Comparison of ENCODE assay signal across 16 cellular contexts in genomic region chr9:23005061-23005690, GRCh38.
DNase-seq lines count a peak whose midpoint lies in the region; ATAC-seq, FAIRE-seq and TF ChIP-seq lines count a peak whose summit lies in the region.
"Had no signal": no experiment of that assay in that cellular context is flagged by ENCODE, and none has a peak within 500 bp of the region (broad histone marks: within the 10 kb centered on the region; RNA-seq: fewer than 3 reads in every experiment).

No MANE protein-coding gene starts in this region.

- DNase-seq in AG08396 (ENCODE audit: low spot score), result peak; percentile 3
- DNase-seq in NCI-H1092 (lab: John Stamatoyannopoulos, UW), result peak; percentile 37
- no peak for DNase-seq in astrocyte (ENCODE audit: low read depth)
- DNase-seq in head of caudate nucleus, result peak in 33 of 42 donors; percentile 4 to 72 (median 32)
- no peak for DNase-seq in GF-D8 (lab: John Stamatoyannopoulos, UW)
- no peak for DNase-seq in activated naive CD4-positive, alpha-beta T cell treated with anti-CD3 and anti-CD28 coated beads, Interleukin-2, amount 10 ng/mL, durations not matched to agents 7 days and 5 days
- DNase-seq: activated naive CD8-positive, alpha-beta T cell treated with anti-CD3 and anti-CD28 coated beads, Interleukin-2, amount 10 ng/mL, durations not matched to agents 7 days and 5 days; MG63; SHP77 treated with DMSO at 0.1 percent for 48 hours; stimulated activated CD4-positive, alpha-beta T cell treated with anti-CD3 and anti-CD28 coated beads, Interleukin-4, amount 100 ng/mL, for 1 hour; WERI-Rb-1 had no signal

- no peak overlapping the region for H3K27ac ChIP-seq in astrocyte (ENCODE audit: low read depth, low read length)
- H3K27ac ChIP-seq: suprapubic skin, WERI-Rb-1 had no signal

- H4K20me1 ChIP-seq in astrocyte (ENCODE audit: insufficient read depth, low read length), result no peaks in the 10 kb centered on the region

- no peaks in the 10 kb centered on the region for H3K79me2 ChIP-seq in astrocyte (ENCODE audit: insufficient read depth, low read length)

- no peaks in the 10 kb centered on the region for H3K36me3 ChIP-seq in astrocyte (ENCODE audit: insufficient read depth, low read length)
- H3K36me3 ChIP-seq: MG63, suprapubic skin, WERI-Rb-1 had no signal

- no peak overlapping the region for H3K27ac Mint-ChIP-seq in astrocyte (ENCODE audit: unreplicated experiment)
- no peak overlapping the region for H3K27ac Mint-ChIP-seq in activated naive CD4-positive, alpha-beta T cell treated with anti-CD3 and anti-CD28 coated beads, Interleukin-2, amount 10 ng/mL, durations not matched to agents 7 days and 5 days
- H3K27ac Mint-ChIP-seq: activated naive CD8-positive, alpha-beta T cell treated with anti-CD3 and anti-CD28 coated beads, Interleukin-2, amount 10 ng/mL, durations not matched to agents 7 days and 5 days had no signal

- H3K4me3 Mint-ChIP-seq in astrocyte (ENCODE audit: unreplicated experiment), result no peak overlapping the region
- H3K4me3 Mint-ChIP-seq in activated naive CD4-positive, alpha-beta T cell treated with anti-CD3 and anti-CD28 coated beads, Interleukin-2, amount 10 ng/mL, durations not matched to agents 7 days and 5 days, result no peak overlapping the region
- H3K4me3 Mint-ChIP-seq: activated naive CD8-positive, alpha-beta T cell treated with anti-CD3 and anti-CD28 coated beads, Interleukin-2, amount 10 ng/mL, durations not matched to agents 7 days and 5 days; central memory CD8-positive, alpha-beta T cell had no signal

- ATAC-seq in GM21576 (IDR thresholded peaks at IDR 0.05; ENCODE audit: unreplicated experiment) (no peak), HG03565 (IDR thresholded peaks at IDR 0.05; ENCODE audit: unreplicated experiment) (no peak)
- ATAC-seq: left lobe of liver had no signal

- H3K4me1 Mint-ChIP-seq in astrocyte (ENCODE audit: low read depth, unreplicated experiment), result no peaks in the 10 kb centered on the region
- H3K4me1 Mint-ChIP-seq in activated naive CD4-positive, alpha-beta T cell treated with anti-CD3 and anti-CD28 coated beads, Interleukin-2, amount 10 ng/mL, durations not matched to agents 7 days and 5 days, result no peaks in the 10 kb centered on the region
- H3K4me1 Mint-ChIP-seq: activated naive CD8-positive, alpha-beta T cell treated with anti-CD3 and anti-CD28 coated beads, Interleukin-2, amount 10 ng/mL, durations not matched to agents 7 days and 5 days; central memory CD8-positive, alpha-beta T cell had no signal

- no peak overlapping the region for H3K9ac ChIP-seq in astrocyte (ENCODE audit: low read length)

- no peaks in the 10 kb centered on the region for H3K27me3 Mint-ChIP-seq in astrocyte (ENCODE audit: low read depth, unreplicated experiment)
- H3K27me3 Mint-ChIP-seq in activated naive CD4-positive, alpha-beta T cell treated with anti-CD3 and anti-CD28 coated beads, Interleukin-2, amount 10 ng/mL, durations not matched to agents 7 days and 5 days, result no peaks in the 10 kb centered on the region
- H3K27me3 Mint-ChIP-seq: activated naive CD8-positive, alpha-beta T cell treated with anti-CD3 and anti-CD28 coated beads, Interleukin-2, amount 10 ng/mL, durations not matched to agents 7 days and 5 days; central memory CD8-positive, alpha-beta T cell had no signal

- no peaks in the 10 kb centered on the region for H3K36me3 Mint-ChIP-seq in astrocyte (ENCODE audit: low read depth, unreplicated experiment)
- H3K36me3 Mint-ChIP-seq in activated naive CD4-positive, alpha-beta T cell treated with anti-CD3 and anti-CD28 coated beads, Interleukin-2, amount 10 ng/mL, durations not matched to agents 7 days and 5 days, result no peaks in the 10 kb centered on the region
- H3K36me3 Mint-ChIP-seq: activated naive CD8-positive, alpha-beta T cell treated with anti-CD3 and anti-CD28 coated beads, Interleukin-2, amount 10 ng/mL, durations not matched to agents 7 days and 5 days had no signal

- no peaks in the 10 kb centered on the region for H3K27me3 ChIP-seq in astrocyte (ENCODE audit: insufficient read depth, low read length)
- H3K27me3 ChIP-seq: MG63, suprapubic skin had no signal

- no peaks in the 10 kb centered on the region for H3K9me3 ChIP-seq in astrocyte (ENCODE audit: insufficient read depth, low read depth, low read length)
- H3K9me3 ChIP-seq: MG63, suprapubic skin had no signal

- no peaks in the 10 kb centered on the region for H3K4me1 ChIP-seq in astrocyte (ENCODE audit: insufficient read depth, low read length)
- H3K4me1 ChIP-seq: suprapubic skin had no signal

- FAIRE-seq in astrocyte (lab: Jason Lieb, UNC), result no peak

- CTCF ChIA-PET in activated naive CD4-positive, alpha-beta T cell treated with anti-CD3 and anti-CD28 coated beads, Interleukin-2, amount 10 ng/mL, durations not matched to agents 7 days and 5 days (lab: Charles Lee), result no interaction called here

- no peak overlapping the region for H3K4me3 ChIP-seq in astrocyte (ENCODE audit: insufficient read depth, low read depth, low read length)
- H3K4me3 ChIP-seq: MG63, suprapubic skin had no signal

- H3K4me2 ChIP-seq in astrocyte (ENCODE audit: low read length), result peak overlapping the region; percentile 33

- peak overlapping the region; percentile 14 for H2AFZ ChIP-seq in astrocyte (ENCODE audit: low read depth, low read length)

- no peaks in the 10 kb centered on the region for H3K9me3 Mint-ChIP-seq in astrocyte (ENCODE audit: unreplicated experiment)
- H3K9me3 Mint-ChIP-seq in activated naive CD4-positive, alpha-beta T cell treated with anti-CD3 and anti-CD28 coated beads, Interleukin-2, amount 10 ng/mL, durations not matched to agents 7 days and 5 days, result peaks cover 5% of the 10 kb centered on the region

- no peak for TF ChIP-seq CTCF in astrocyte (IDR thresholded peaks at IDR 0.05; ENCODE audit: insufficient read depth, low read depth, low read length)

- intact Hi-C loops in head of caudate nucleus (cut with DNase I), result no loop called here

Comparison
In these comparisons a context has a peak if more than half of its experiments do, and no peak if none do; other contexts are left out.
1. DNase-seq: peak in AG08396 (single experiment), NCI-H1092 (single experiment) and head of caudate nucleus (33 of 42); none in astrocyte (single experiment), GF-D8 (single experiment) and activated naive CD4-positive, alpha-beta T cell treated with anti-CD3 and anti-CD28 coated beads, Interleukin-2, amount 10 ng/mL, durations not matched to agents 7 days and 5 days (single experiment).